ENCODE assay signal across 33 cellular contexts in the genomic region with DNA sequence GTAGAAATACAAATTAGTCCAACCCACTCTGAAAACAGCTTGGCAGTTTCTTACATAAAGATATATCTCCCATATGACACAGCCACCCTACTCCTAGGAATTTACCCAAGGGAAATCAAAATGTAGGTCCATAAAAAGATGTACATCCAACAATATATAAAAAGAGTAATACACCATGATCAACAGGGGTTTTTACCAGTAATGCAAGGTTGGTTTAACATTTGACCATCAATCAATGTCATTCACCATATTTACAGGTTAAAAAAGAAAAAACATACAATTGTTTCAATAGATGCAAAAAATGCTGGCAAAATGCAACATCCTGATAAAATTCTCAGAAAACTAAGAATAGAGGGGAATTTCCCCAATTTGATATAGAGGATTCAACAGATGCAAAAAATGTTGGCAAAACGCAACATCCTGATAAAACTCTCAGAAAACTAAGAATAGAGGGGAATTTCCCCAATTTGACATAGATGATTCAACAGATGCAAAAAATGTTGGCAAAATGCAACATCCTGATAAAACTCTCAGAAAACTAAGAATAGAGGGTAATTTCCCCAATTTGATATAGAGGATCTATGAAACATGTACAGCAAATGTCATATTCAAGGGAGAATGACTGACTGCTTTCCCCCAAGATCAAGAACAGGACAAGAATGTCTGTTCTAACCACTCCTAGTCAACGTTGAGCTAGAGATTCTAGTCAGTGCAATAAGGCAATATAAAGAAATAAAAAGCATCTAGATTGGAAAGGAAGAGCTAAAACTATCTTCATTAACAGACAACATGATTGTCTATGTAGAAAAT. TPM values are rescaled to one million over a fixed set of nuclear protein-coding genes. Genes with fewer than 3 reads are reported as not detected.
DNase-seq lines count a peak whose midpoint lies in the region; ATAC-seq and TF ChIP-seq lines count a peak whose summit lies in the region.
"Had no signal": no experiment of that assay in that cellular context is flagged by ENCODE, and none has a peak within 500 bp of the region (broad histone marks: within the 10 kb centered on the region; RNA-seq: fewer than 3 reads in every experiment).

No MANE protein-coding gene starts in this region.

- H3K4me2 ChIP-seq in BLaER1 treated with 17β-estradiol and CSF1 and Interleukin-3, amounts not matched to agents 10 nM and 100 nM: peak overlapping the region in 10 of 11 experiments; percentile 6 to 92 (median 46); a peak in 17 of 22 replicates

- POLR2A ChIA-PET in activated CD4-positive, alpha-beta T cell treated with anti-CD3 and anti-CD28 coated beads for 36 hours (lab: Charles Lee): interaction anchor here (1.1 kb wide), 1 partner anchor 17 kb away, joined by 3 read pairs; no protein-coding TSS in a partner anchor

- no peak for DNase-seq in activated CD4-positive, alpha-beta T cell treated with anti-CD3 and anti-CD28 coated beads for 36 hours
- DNase-seq in activated CD4-positive, alpha-beta T cell treated with anti-CD3 and anti-CD28 coated beads, Interleukin-2, amount 50 U/mL, for 1 hour: no peak
- no peak for DNase-seq in immature natural killer cell
- DNase-seq in right atrium auricular region (ENCODE audit: low spot score): no peak
- DNase-seq: 8988T; activated CD4-positive, CD25-positive, alpha-beta regulatory T cell; activated naive CD8-positive, alpha-beta T cell treated with anti-CD3 and anti-CD28 coated beads, Interleukin-2, amount 10 ng/mL, durations not matched to agents 7 days and 5 days; CD4-positive, alpha-beta memory T cell; H7; hypothalamus; Kasumi-1; NCI-H1417 treated with DMSO at 0.1 percent for 48 hours; NCI-H2029 treated with DMSO at 0.1 percent for 48 hours; NCI-H526; nephron progenitor cell; retina; stimulated activated naive CD4-positive, alpha-beta T cell treated with Interleukin-2 at 50 U/mL for 16 hours; T-cell; uterus had no signal

- peaks cover 42% of the 10 kb centered on the region for H3K4me1 Mint-ChIP-seq in activated CD4-positive, alpha-beta T cell treated with anti-CD3 and anti-CD28 coated beads for 36 hours
- H3K4me1 Mint-ChIP-seq in activated T-helper 17 cell treated with anti-CD3 and anti-CD28 coated beads, Interleukin-2, amount 50 U/mL, for 72 hours: peaks cover 25% of the 10 kb centered on the region
- peaks cover 42 to 49% of the 10 kb centered on the region in 2 donors for H3K4me1 Mint-ChIP-seq in immature natural killer cell

- H3K27me3 Mint-ChIP-seq in activated CD4-positive, alpha-beta T cell treated with anti-CD3 and anti-CD28 coated beads for 36 hours: no peaks in the 10 kb centered on the region
- H3K27me3 Mint-ChIP-seq in activated T-helper 17 cell treated with anti-CD3 and anti-CD28 coated beads, Interleukin-2, amount 50 U/mL, for 72 hours: no peaks in the 10 kb centered on the region
- H3K27me3 Mint-ChIP-seq in immature natural killer cell (ENCODE audit: low read depth in 3 of 3): peaks cover 0 to 6% (median 4%) of the 10 kb centered on the region in 3 donors
- H3K27me3 Mint-ChIP-seq: activated naive CD8-positive, alpha-beta T cell treated with anti-CD3 and anti-CD28 coated beads, Interleukin-2, amount 10 ng/mL, durations not matched to agents 7 days and 5 days; T-cell had no signal

- peaks cover 13 to 43% (median 16%) of the 10 kb centered on the region in 11 experiments; a peak in 21 of 22 replicates for H3K9me3 ChIP-seq in BLaER1 treated with 17β-estradiol and CSF1 and Interleukin-3, amounts not matched to agents 10 nM and 100 nM (replicated peaks in 1 of 11)
- H3K9me3 ChIP-seq in right atrium auricular region: no peaks in the 10 kb centered on the region
- H3K9me3 ChIP-seq: ascending aorta, ovary, uterus had no signal

- no peak for TF ChIP-seq CTCF in right atrium auricular region (IDR thresholded peaks at IDR 0.05)

- H4K20me1 ChIP-seq in BLaER1 treated with 17β-estradiol and CSF1 and Interleukin-3, amounts not matched to agents 10 nM and 100 nM: peaks cover 4 to 38% (median 25%) of the 10 kb centered on the region in 11 experiments; a peak in 20 of 22 replicates

- intact Hi-C loops in activated CD4-positive, alpha-beta T cell treated with anti-CD3 and anti-CD28 coated beads for 36 hours (cut with DNase I, micrococcal nuclease): no loop called here

- CTCF ChIA-PET in activated CD4-positive, alpha-beta T cell treated with anti-CD3 and anti-CD28 coated beads for 36 hours (lab: Charles Lee): interaction anchor here (0.7 to 1.1 kb wide), 4 partner anchors 10 to 68 kb away, joined by 3 to 4 read pairs (median 4); no protein-coding TSS in a partner anchor

- H3K36me3 Mint-ChIP-seq in activated CD4-positive, alpha-beta T cell treated with anti-CD3 and anti-CD28 coated beads for 36 hours (ENCODE audit: low read depth): peaks cover 3% of the 10 kb centered on the region
- peaks cover 8% of the 10 kb centered on the region for H3K36me3 Mint-ChIP-seq in activated T-helper 17 cell treated with anti-CD3 and anti-CD28 coated beads, Interleukin-2, amount 50 U/mL, for 72 hours (ENCODE audit: low read depth)
- H3K36me3 Mint-ChIP-seq in immature natural killer cell: peaks cover 0 to 9% (median 5%) of the 10 kb centered on the region in 3 donors
- H3K36me3 Mint-ChIP-seq: T-cell had no signal

- peaks cover 15 to 82% (median 59%) of the 10 kb centered on the region in 10 experiments for H3K4me1 ChIP-seq in BLaER1 treated with 17β-estradiol and CSF1 and Interleukin-3, amounts not matched to agents 10 nM and 100 nM
- H3K4me1 ChIP-seq in right atrium auricular region: no peaks in the 10 kb centered on the region
- H3K4me1 ChIP-seq: ascending aorta, uterus had no signal

- peak overlapping the region; percentile 42 to 93 (median 73) for H3K27ac ChIP-seq in BLaER1 treated with 17β-estradiol and CSF1 and Interleukin-3, amounts not matched to agents 10 nM and 100 nM
- no peak overlapping the region for H3K27ac ChIP-seq in right atrium auricular region
- H3K27ac ChIP-seq: ascending aorta, ovary, skin epidermis, uterus had no signal

- H3K4me3 ChIP-seq in BLaER1 treated with 17β-estradiol and CSF1 and Interleukin-3, amounts not matched to agents 10 nM and 100 nM: no peak overlapping the region; a peak in 1 of 20 replicates
- no peak overlapping the region for H3K4me3 ChIP-seq in right atrium auricular region
- H3K4me3 ChIP-seq: ascending aorta, ovary, skin epidermis, uterus had no signal

- H3K4me3 Mint-ChIP-seq in activated CD4-positive, alpha-beta T cell treated with anti-CD3 and anti-CD28 coated beads for 36 hours: no peak overlapping the region
- H3K4me3 Mint-ChIP-seq in activated T-helper 17 cell treated with anti-CD3 and anti-CD28 coated beads, Interleukin-2, amount 50 U/mL, for 72 hours: peak overlapping the region; percentile 56
- H3K4me3 Mint-ChIP-seq in immature natural killer cell: no peak overlapping the region
- H3K4me3 Mint-ChIP-seq: activated naive CD8-positive, alpha-beta T cell treated with anti-CD3 and anti-CD28 coated beads, Interleukin-2, amount 10 ng/mL, durations not matched to agents 7 days and 5 days; CD4-positive, alpha-beta memory T cell; nephron progenitor cell; T-cell had no signal

- H3K9ac ChIP-seq in BLaER1 treated with 17β-estradiol and CSF1 and Interleukin-3, amounts not matched to agents 10 nM and 100 nM: peak overlapping the region in 6 of 11 experiments; percentile 7 to 74 (median 48); a peak in 9 of 22 replicates

- ATAC-seq in activated CD4-positive, alpha-beta T cell treated with anti-CD3 and anti-CD28 coated beads for 36 hours: peak; percentile 42
- ATAC-seq in activated T-helper 17 cell treated with anti-CD3 and anti-CD28 coated beads, Interleukin-2, amount 50 U/mL, for 72 hours (replicated peaks): peak; percentile 65
- ATAC-seq in GM21825 (IDR thresholded peaks at IDR 0.05; ENCODE audit: unreplicated experiment): no peak
- ATAC-seq in GM19035 (IDR thresholded peaks at IDR 0.05; ENCODE audit: unreplicated experiment): no peak
- ATAC-seq: left cardiac atrium, T-cell had no signal

- peaks cover 7 to 47% (median 27%) of the 10 kb centered on the region in 11 experiments; a peak in 20 of 22 replicates for H3K36me3 ChIP-seq in BLaER1 treated with 17β-estradiol and CSF1 and Interleukin-3, amounts not matched to agents 10 nM and 100 nM
- no peaks in the 10 kb centered on the region for H3K36me3 ChIP-seq in right atrium auricular region
- H3K36me3 ChIP-seq: ascending aorta, ovary, uterus had no signal

- H3K27me3 ChIP-seq in BLaER1 treated with 17β-estradiol and CSF1 and Interleukin-3, amounts not matched to agents 10 nM and 100 nM: peaks cover 0 to 18% (median 5%) of the 10 kb centered on the region in 11 experiments; a peak in 7 of 22 replicates
- no peaks in the 10 kb centered on the region for H3K27me3 ChIP-seq in right atrium auricular region
- H3K27me3 ChIP-seq: ascending aorta, ovary, uterus had no signal

- H3K27ac Mint-ChIP-seq in activated CD4-positive, alpha-beta T cell treated with anti-CD3 and anti-CD28 coated beads for 36 hours: peak overlapping the region; percentile 72
- peak overlapping the region; percentile 25 for H3K27ac Mint-ChIP-seq in activated T-helper 17 cell treated with anti-CD3 and anti-CD28 coated beads, Interleukin-2, amount 50 U/mL, for 72 hours
- peak overlapping the region; percentile 34 to 89 (median 78) for H3K27ac Mint-ChIP-seq in immature natural killer cell
- H3K27ac Mint-ChIP-seq: activated naive CD8-positive, alpha-beta T cell treated with anti-CD3 and anti-CD28 coated beads, Interleukin-2, amount 10 ng/mL, durations not matched to agents 7 days and 5 days; nephron progenitor cell; T-cell had no signal

- H3K9me3 Mint-ChIP-seq in activated CD4-positive, alpha-beta T cell treated with anti-CD3 and anti-CD28 coated beads for 36 hours (ENCODE audit: low read depth): peaks cover 11% of the 10 kb centered on the region
- H3K9me3 Mint-ChIP-seq in activated T-helper 17 cell treated with anti-CD3 and anti-CD28 coated beads, Interleukin-2, amount 50 U/mL, for 72 hours: no peaks in the 10 kb centered on the region
- no peaks in the 10 kb centered on the region for H3K9me3 Mint-ChIP-seq in immature natural killer cell

RNA-seq across cellular contexts. Expression of gene ADAP1, which starts 13.7 kb away (rescaled TPM):
- 10 to 100 TPM; 13.1 to 14.8 TPM for total RNA-seq in activated CD4-positive, alpha-beta T cell treated with anti-CD3 and anti-CD28 coated beads for 36 hours
- total RNA-seq in activated T-helper 17 cell treated with anti-CD3 and anti-CD28 coated beads, Interleukin-2, amount 50 U/mL, for 72 hours: 10 to 100 TPM in 1 of 2 donors, 1 to 10 TPM in 1; 2.3 to 23.7 TPM
- 10 to 100 TPM; 49.7 to 72.1 (median 55.1) TPM for polyA plus RNA-seq in immature natural killer cell
- 1 to 10 TPM; 4.2 to 7.7 TPM for total RNA-seq in right atrium auricular region

RNA-seq across cellular contexts. Expression of gene COX19, which starts 34.5 kb away (rescaled TPM):
- total RNA-seq in activated CD4-positive, alpha-beta T cell treated with anti-CD3 and anti-CD28 coated beads for 36 hours: 10 to 100 TPM; 11.3 to 14.6 TPM
- total RNA-seq in activated T-helper 17 cell treated with anti-CD3 and anti-CD28 coated beads, Interleukin-2, amount 50 U/mL, for 72 hours: 10 to 100 TPM; 13.7 to 20.8 TPM
- polyA plus RNA-seq in immature natural killer cell: 10 to 100 TPM; 12.7 to 24.0 (median 18.1) TPM
- total RNA-seq in right atrium auricular region: 1 to 10 TPM; 2.8 to 5.5 TPM

RNA-seq across cellular contexts. Expression of gene CYP2W1, which starts 42.2 kb away (rescaled TPM):
- total RNA-seq in activated CD4-positive, alpha-beta T cell treated with anti-CD3 and anti-CD28 coated beads for 36 hours: not detected
- not detected for total RNA-seq in activated T-helper 17 cell treated with anti-CD3 and anti-CD28 coated beads, Interleukin-2, amount 50 U/mL, for 72 hours
- polyA plus RNA-seq in immature natural killer cell: not detected
- total RNA-seq in right atrium auricular region: not detected
- total RNA-seq: activated naive CD8-positive, alpha-beta T cell treated with anti-CD3 and anti-CD28 coated beads, Interleukin-2, amount 10 ng/mL, durations not matched to agents 7 days and 5 days; ascending aorta; CD4-positive, alpha-beta memory T cell; Daoy; endothelial cell of umbilical vein; glomerular endothelial cell; H7; left cardiac atrium; lung microvascular endothelial cell; mononuclear cell; SK-MEL-5 had no signal
- polyA plus RNA-seq: CD4-positive, alpha-beta memory T cell; endothelial cell of umbilical vein had no signal

Comparison
In these comparisons a context has a peak if more than half of its experiments do, and no peak if none do; other contexts are left out.
1. ATAC-seq: peak in activated CD4-positive, alpha-beta T cell treated with anti-CD3 and anti-CD28 coated beads for 36 hours (single experiment) and activated T-helper 17 cell treated with anti-CD3 and anti-CD28 coated beads, Interleukin-2, amount 50 U/mL, for 72 hours (single experiment); none in GM21825 (single experiment) and GM19035 (single experiment).
2. H3K27ac Mint-ChIP-seq: peak in every context shown above with its lines; median percentile 78 in immature natural killer cell; 72 in activated CD4-positive, alpha-beta T cell treated with anti-CD3 and anti-CD28 coated beads for 36 hours; 25 in activated T-helper 17 cell treated with anti-CD3 and anti-CD28 coated beads, Interleukin-2, amount 50 U/mL, for 72 hours.
3. H3K27ac ChIP-seq: peak in BLaER1 treated with 17β-estradiol and CSF1 and Interleukin-3, amounts not matched to agents 10 nM and 100 nM (11 of 11); none in right atrium auricular region (0 of 2).